In the genomic region with DNA sequence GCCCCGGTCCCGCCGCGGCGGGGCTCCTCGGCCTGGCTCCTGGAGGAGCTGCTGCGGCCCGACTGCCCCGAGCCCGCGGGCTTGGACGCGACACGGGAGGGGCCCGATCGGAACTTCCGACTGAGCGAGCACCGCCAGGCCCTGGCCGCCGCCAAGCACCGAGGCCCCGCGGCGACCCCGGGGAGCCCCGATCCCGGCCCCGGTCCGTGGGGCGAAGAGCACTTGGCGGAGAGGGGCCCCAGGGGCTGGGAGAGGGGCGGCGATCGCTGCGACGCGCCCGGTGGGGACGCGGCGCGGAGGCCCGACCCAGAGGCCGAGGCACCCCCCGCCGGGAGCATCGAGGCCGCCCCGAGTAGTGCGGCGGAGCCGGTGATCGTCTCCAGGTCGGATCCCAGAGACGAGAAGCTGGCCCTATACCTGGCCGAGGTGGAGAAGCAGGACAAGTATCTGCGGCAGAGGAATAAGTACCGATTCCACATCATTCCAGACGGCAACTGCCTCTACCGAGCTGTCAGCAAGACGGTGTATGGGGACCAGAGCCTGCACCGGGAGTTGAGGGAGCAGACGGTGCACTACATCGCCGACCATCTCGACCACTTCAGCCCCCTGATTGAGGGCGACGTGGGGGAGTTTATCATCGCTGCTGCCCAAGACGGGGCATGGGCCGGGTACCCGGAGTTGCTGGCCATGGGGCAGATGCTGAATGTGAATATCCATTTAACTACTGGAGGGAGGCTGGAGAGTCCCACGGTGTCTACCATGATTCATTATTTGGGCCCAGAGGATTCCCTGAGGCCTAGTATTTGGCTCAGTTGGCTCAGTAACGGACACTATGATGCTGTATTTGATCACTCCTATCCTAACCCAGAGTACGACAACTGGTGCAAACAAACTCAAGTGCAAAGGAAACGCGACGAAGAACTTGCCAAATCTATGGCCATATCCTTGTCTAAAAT, we compare ENCODE assay signal across 8 cellular contexts. TPM values are rescaled to one million over a fixed set of nuclear protein-coding genes. Genes with fewer than 3 reads are reported as not detected.
DNase-seq lines count a peak whose midpoint lies in the region; ATAC-seq and TF ChIP-seq lines count a peak whose summit lies in the region.

No MANE protein-coding gene starts in this region.

- DNase-seq in DMS53 treated with DMSO at 0.1 percent for 48 hours (lab: John Stamatoyannopoulos, UW; ENCODE audit: unreplicated experiment) = peak; percentile 11
- peak; percentile 75 for DNase-seq in activated CD8-positive, alpha-beta memory T cell treated with anti-CD3 and anti-CD28 coated beads for 24 hours
- peak; percentile 18 for DNase-seq in epidermal melanocyte (ENCODE audit: insufficient read length, low spot score)
- peak; percentile 31 for DNase-seq in stomach
- no peak for DNase-seq in NCI-H345 treated with DMSO at 0.1 percent for 48 hours (lab: John Stamatoyannopoulos, UW; ENCODE audit: unreplicated experiment)

- TF ChIP-seq CTCF in stomach (IDR thresholded peaks at IDR 0.05) = no peak

- intact Hi-C loops in stomach (cut with DNase I; ENCODE audit: low total_unique reads) = no loop called here

- ATAC-seq in GM21576 (IDR thresholded peaks at IDR 0.05; ENCODE audit: unreplicated experiment) = peak; percentile 17

- H3K27me3 Mint-ChIP-seq in IgD-negative memory B cell = no peaks in the 10 kb centered on the region

- H3K9me3 ChIP-seq in mucosa of rectum (ENCODE audit: control insufficient read depth in 2 of 2, low read length in 2 of 2) = no peaks in the 10 kb centered on the region
- no peaks in the 10 kb centered on the region for H3K9me3 ChIP-seq in stomach

- peak overlapping the region; percentile 57 to 90 (median 86) for H3K27ac Mint-ChIP-seq in IgD-negative memory B cell

- H3K4me1 ChIP-seq in mucosa of rectum (ENCODE audit: control insufficient read depth in 2 of 2, insufficient read depth in 2 of 2, low read length in 2 of 2) = peaks cover 7 to 17% of the 10 kb centered on the region in 2 donors
- H3K4me1 ChIP-seq in stomach = peaks cover 20 to 53% (median 33%) of the 10 kb centered on the region in 4 donors

- peaks cover 4% of the 10 kb centered on the region for H3K36me3 Mint-ChIP-seq in IgD-negative memory B cell

- no peak for TF ChIP-seq EP300 in stomach (IDR thresholded peaks at IDR 0.05)

- H3K27ac ChIP-seq in mucosa of rectum (ENCODE audit: low read depth in 2 of 2, low read length in 2 of 2) (peak overlapping the region; percentile 92 to 95), stomach (peak overlapping the region; percentile 90 to 100 (median 98))

- H3K9me3 Mint-ChIP-seq in IgD-negative memory B cell = peaks cover 0 to 2% (median 0%) of the 10 kb centered on the region in 3 donors

- no peak for TF ChIP-seq POLR2A in stomach (IDR thresholded peaks at IDR 0.05)

- H3K4me1 Mint-ChIP-seq in IgD-negative memory B cell = peaks cover 21 to 35% (median 31%) of the 10 kb centered on the region in 3 donors

- H3K27me3 ChIP-seq in mucosa of rectum (ENCODE audit: control insufficient read depth in 2 of 2, insufficient read depth in 2 of 2, low read length in 2 of 2) = no peaks in the 10 kb centered on the region
- no peaks in the 10 kb centered on the region for H3K27me3 ChIP-seq in stomach

- peak overlapping the region; percentile 84 to 95 for H3K4me3 ChIP-seq in mucosa of rectum (ENCODE audit: low read length in 2 of 2)
- H3K4me3 ChIP-seq in stomach = peak overlapping the region; percentile 74 to 95 (median 86)

- H3K36me3 ChIP-seq in mucosa of rectum (ENCODE audit: control insufficient read depth in 2 of 2, insufficient read depth in 2 of 2, low read length in 2 of 2) (no peaks in the 10 kb centered on the region), stomach (peaks cover 0 to 21% (median 13%) of the 10 kb centered on the region in 4 donors)

- WGBS in stomach, 5 donors = 1 to 10% (median 2%) methylated on average over 17 to 79 of the region's 79 CpGs

- peak overlapping the region; percentile 88 to 96 (median 95) for H3K4me3 Mint-ChIP-seq in IgD-negative memory B cell

- peak overlapping the region; percentile 84 to 91 for H3K9ac ChIP-seq in mucosa of rectum (ENCODE audit: low read depth in 1 of 2, low read length in 2 of 2)

RNA-seq across cellular contexts. Expression of a gene that starts 1.3 kb away (rescaled TPM):
- polyA plus RNA-seq in IgD-negative memory B cell (16.4 TPM), stomach (10 to 100 TPM in 1 of 3 donors, 1 to 10 TPM in 2; 5.0 to 27.6 (median 5.3) TPM)
- total RNA-seq in stomach = 10 to 100 TPM; 13.0 to 36.9 (median 15.2) TPM
